7 cellular contexts compared by ENCODE assay signal in the genomic region with DNA sequence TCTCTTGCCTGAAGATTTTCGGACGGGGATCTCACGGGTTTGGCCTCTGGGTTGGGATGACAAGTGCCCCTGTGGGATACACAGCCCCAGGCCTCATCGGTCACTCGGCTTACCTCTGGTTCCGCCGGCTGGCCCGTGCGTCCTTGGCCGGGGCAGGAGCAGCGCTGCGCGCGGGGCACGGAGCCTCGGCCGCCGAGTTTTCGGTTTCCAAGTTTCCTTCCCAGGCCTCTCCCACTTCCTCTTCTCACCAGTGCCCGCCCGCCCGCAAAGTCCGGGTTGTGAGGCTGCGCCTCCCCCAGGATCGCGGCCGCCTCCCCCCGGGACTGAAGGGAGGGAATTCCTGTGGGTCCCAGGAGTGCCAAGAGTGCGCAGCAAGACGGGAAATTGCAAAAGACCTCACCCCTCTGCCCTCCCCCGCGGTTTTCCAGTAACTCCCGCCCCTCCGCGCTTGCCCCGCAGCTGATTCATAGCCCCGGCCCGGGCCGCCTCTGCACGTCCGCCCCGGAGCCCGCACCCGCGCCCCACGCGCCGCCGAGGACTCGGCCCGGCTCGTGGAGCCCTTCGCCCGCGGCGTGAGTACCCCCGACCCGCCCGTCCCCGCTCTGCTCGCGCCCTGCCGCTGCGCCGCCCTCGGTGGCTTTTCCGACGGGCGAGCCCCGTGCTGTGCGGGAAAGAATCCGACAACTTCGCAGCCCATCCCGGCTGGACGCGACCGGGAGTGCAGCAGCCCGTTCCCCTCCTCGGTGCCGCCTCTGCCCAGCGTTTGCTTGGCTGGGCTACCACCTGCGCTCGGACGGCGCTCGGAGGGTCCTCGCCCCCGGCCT. TPM values are rescaled to one million over a fixed set of nuclear protein-coding genes. Genes with fewer than 3 reads are reported as not detected.
DNase-seq lines count a peak whose midpoint lies in the region; ATAC-seq, FAIRE-seq and TF ChIP-seq lines count a peak whose summit lies in the region.

A gene (plus strand): TSS at position 458 of the 824 bp plus-strand sequence. CDS start 23,033 bp downstream, outside the sequence.

- no peaks in the 10 kb centered on the region for H3K9me3 ChIP-seq in left lung

- no peaks in the 10 kb centered on the region; the same call in 2 of the 3 replicates for H3K9me3 Mint-ChIP-seq in GM23338

- peak within 1 kb of the TSS; percentile 100 for H2AFZ ChIP-seq in GM23338

- H3K4me3 ChIP-seq in GM23338 (peak within 1 kb of the TSS; percentile 75), dorsolateral prefrontal cortex (peak within 1 kb of the TSS; percentile 31 to 75 (median 60)), left lung (peak within 1 kb of the TSS; percentile 70 to 79)

- peaks cover 35% of the 10 kb centered on the region for H3K27me3 Mint-ChIP-seq in GM23338 (ENCODE audit: insufficient read depth, low read depth, poor library complexity)

- no peaks in the 10 kb centered on the region for H4K20me1 ChIP-seq in GM23338 (replicated peaks; ENCODE audit: insufficient read depth)

- ATAC-seq in GM23338 (peak; percentile 82), left lung (peak; percentile 93), HG03159 (IDR thresholded peaks at IDR 0.05; ENCODE audit: unreplicated experiment) (no peak)

- no peaks in the 10 kb centered on the region for H3K9me2 ChIP-seq in GM23338 (ENCODE audit: insufficient read depth)

- FAIRE-seq in RCC 7860 (lab: Jason Lieb, UNC), result peak; percentile 88

- H3K27ac Mint-ChIP-seq in GM23338, result no peak within 1 kb of the TSS

- H3K36me3 ChIP-seq in GM23338 (ENCODE audit: insufficient read depth), result no peaks in the 10 kb centered on the region
- peaks cover 0 to 4% of the 10 kb centered on the region in 2 donors for H3K36me3 ChIP-seq in left lung

- intact Hi-C loops in dorsolateral prefrontal cortex (cut with DNase I), result no loop called here
- intact Hi-C loops in left lung (cut with DNase I), result no loop called here

- no peak for TF ChIP-seq CTCF in GM23338 (conservative IDR thresholded peaks at IDR 0.05; ENCODE audit: low read depth in 2 of 2)
- peak in 1 of 56 donors; percentile 3 for TF ChIP-seq CTCF in dorsolateral prefrontal cortex (IDR thresholded peaks at IDR 0.05 in 54 of 56, conservative IDR thresholded peaks at IDR 0.05 in 2 of 56; ENCODE audit: low read depth in 1 of 56, partially characterized antibody in 56 of 56)
- no peak for TF ChIP-seq CTCF in left lung (IDR thresholded peaks at IDR 0.05)

- H3K27me3 ChIP-seq in GM23338 (ENCODE audit: insufficient read depth), result peaks cover 42% of the 10 kb centered on the region
- peaks cover 0 to 26% (median 8%) of the 10 kb centered on the region in 45 donors for H3K27me3 ChIP-seq in dorsolateral prefrontal cortex
- peaks cover 0 to 55% of the 10 kb centered on the region in 2 donors for H3K27me3 ChIP-seq in left lung

- no peaks in the 10 kb centered on the region for H3K36me3 Mint-ChIP-seq in GM23338 (ENCODE audit: low read depth)

- H3K79me2 ChIP-seq in GM23338 (replicated peaks; ENCODE audit: insufficient read depth), result no peaks in the 10 kb centered on the region

- H3K4me2 ChIP-seq in GM23338, result peak within 1 kb of the TSS; percentile 95

- DNase-seq in GM23338 (ENCODE audit: low spot score), result peak; percentile 73
- peak; percentile 97 for DNase-seq in RCC 7860 (ENCODE audit: low spot score)
- DNase-seq in dorsolateral prefrontal cortex, result peak in 7 of 10 donors; percentile 29 to 61 (median 52)
- peak; percentile 93 to 96 for DNase-seq in left lung
- DNase-seq in stimulated activated CD4-positive, alpha-beta T cell treated with anti-CD3 and anti-CD28 coated beads, Interleukin-15, amount 100 ng/mL, for 48 hours (ENCODE audit: low read depth in 2 of 2), result peak; percentile 8 to 14
- DNase-seq in NCI-H2107 treated with DMSO at 0.1 percent for 48 hours (lab: John Stamatoyannopoulos, UW; ENCODE audit: unreplicated experiment), result no peak

- peaks cover 13% of the 10 kb centered on the region for H3K4me1 Mint-ChIP-seq in GM23338

- H3K4me1 ChIP-seq in GM23338 (ENCODE audit: insufficient read depth) (0 out of 2 replicates have a peak, but pooled peaks cover 9% of the 10 kb centered on the region), left lung (peaks cover 19 to 35% of the 10 kb centered on the region in 2 donors)

- peak within 1 kb of the TSS; percentile 81 for H3K4me3 Mint-ChIP-seq in GM23338

- H3F3A ChIP-seq in GM23338 (replicated peaks; ENCODE audit: low read depth), result 0 out of 2 replicates have a peak, but pooled peaks cover 2% of the 10 kb centered on the region

- H3K27ac ChIP-seq in GM23338 (ENCODE audit: low read depth) (no peak within 1 kb of the TSS), dorsolateral prefrontal cortex (peak within 1 kb of the TSS in 49 of 59 donors; percentile 3 to 87 (median 71)), left lung (peak within 1 kb of the TSS; percentile 93 to 96)

TF ChIP-seq in GM23338, 12 proteins besides CTCF, POLR2A, EP300 and RAD21:
- TF ChIP-seq EZH2 (IDR thresholded peaks at IDR 0.05; ENCODE audit: low read depth, unreplicated experiment), result peak; percentile 10
- TF ChIP-seq, protein P1, sequence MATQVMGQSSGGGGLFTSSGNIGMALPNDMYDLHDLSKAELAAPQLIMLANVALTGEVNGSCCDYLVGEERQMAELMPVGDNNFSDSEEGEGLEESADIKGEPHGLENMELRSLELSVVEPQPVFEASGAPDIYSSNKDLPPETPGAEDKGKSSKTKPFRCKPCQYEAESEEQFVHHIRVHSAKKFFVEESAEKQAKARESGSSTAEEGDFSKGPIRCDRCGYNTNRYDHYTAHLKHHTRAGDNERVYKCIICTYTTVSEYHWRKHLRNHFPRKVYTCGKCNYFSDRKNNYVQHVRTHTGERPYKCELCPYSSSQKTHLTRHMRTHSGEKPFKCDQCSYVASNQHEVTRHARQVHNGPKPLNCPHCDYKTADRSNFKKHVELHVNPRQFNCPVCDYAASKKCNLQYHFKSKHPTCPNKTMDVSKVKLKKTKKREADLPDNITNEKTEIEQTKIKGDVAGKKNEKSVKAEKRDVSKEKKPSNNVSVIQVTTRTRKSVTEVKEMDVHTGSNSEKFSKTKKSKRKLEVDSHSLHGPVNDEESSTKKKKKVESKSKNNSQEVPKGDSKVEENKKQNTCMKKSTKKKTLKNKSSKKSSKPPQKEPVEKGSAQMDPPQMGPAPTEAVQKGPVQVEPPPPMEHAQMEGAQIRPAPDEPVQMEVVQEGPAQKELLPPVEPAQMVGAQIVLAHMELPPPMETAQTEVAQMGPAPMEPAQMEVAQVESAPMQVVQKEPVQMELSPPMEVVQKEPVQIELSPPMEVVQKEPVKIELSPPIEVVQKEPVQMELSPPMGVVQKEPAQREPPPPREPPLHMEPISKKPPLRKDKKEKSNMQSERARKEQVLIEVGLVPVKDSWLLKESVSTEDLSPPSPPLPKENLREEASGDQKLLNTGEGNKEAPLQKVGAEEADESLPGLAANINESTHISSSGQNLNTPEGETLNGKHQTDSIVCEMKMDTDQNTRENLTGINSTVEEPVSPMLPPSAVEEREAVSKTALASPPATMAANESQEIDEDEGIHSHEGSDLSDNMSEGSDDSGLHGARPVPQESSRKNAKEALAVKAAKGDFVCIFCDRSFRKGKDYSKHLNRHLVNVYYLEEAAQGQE (IDR thresholded peaks at IDR 0.05; ENCODE audit: unreplicated experiment), result no peak
- peak; percentile 28; the same call in 1 of the 2 replicates for TF ChIP-seq POLR2AphosphoS5 (IDR thresholded peaks at IDR 0.05; ENCODE audit: low read depth)

RNA-seq across cellular contexts. Expression of the gene that starts here (rescaled TPM):
- total RNA-seq in GM23338 (2014; rRNA removed; shearing (Covaris generic)), result 2.3 and 2.6 TPM in 2 replicates
- 1.5 and 1.7 TPM in 2 replicates for polyA plus RNA-seq in GM23338 (2016; fragmentation: Nextera tagmentation; extraction: Ambion mirVana)
- total RNA-seq in dorsolateral prefrontal cortex (10 to 100 TPM in 74 of 120 experiments, 1 to 10 TPM in 46; 3.4 to 38.2 (median 12.0) TPM), left lung (100 to 1,000 TPM in 1 of 2 donors, 10 to 100 TPM in 1; 87.8 to 103 TPM)
